Comparison of ENCODE assay signal across 12 cellular contexts in genomic region chr7:43652364-43652763, GRCh38.
DNase-seq lines count a peak whose midpoint lies in the region; ATAC-seq and TF ChIP-seq lines count a peak whose summit lies in the region.
"Had no signal": no experiment of that assay in that cellular context is flagged by ENCODE, and none has a peak within 500 bp of the region (broad histone marks: within the 10 kb centered on the region; RNA-seq: fewer than 3 reads in every experiment).

No MANE protein-coding gene starts in this region.

- no peaks in the 10 kb centered on the region for H3K27me3 ChIP-seq in Peyer's patch
- H3K27me3 ChIP-seq: gastroesophageal sphincter had no signal

- TF ChIP-seq POLR2A in Peyer's patch (IDR thresholded peaks at IDR 0.05): no peak

- peak overlapping the region; percentile 99 for H3K27ac Mint-ChIP-seq in activated CD4-positive, alpha-beta T cell treated with anti-CD3 and anti-CD28 coated beads, Interleukin-2, amount 10 ng/mL, durations not matched to agents 24 days and 14 days
- peak overlapping the region; percentile 78 for H3K27ac Mint-ChIP-seq in endothelial cell (ENCODE audit: unreplicated experiment)
- H3K27ac Mint-ChIP-seq in stimulated activated naive CD8-positive, alpha-beta T cell treated with anti-CD3 and anti-CD28 coated beads, Interleukin-15, amount 100 ng/mL, for 72 hours: peak overlapping the region; percentile 16 to 20

- no peak for DNase-seq in activated CD4-positive, alpha-beta T cell treated with anti-CD3 and anti-CD28 coated beads, Interleukin-2, amount 10 ng/mL, durations not matched to agents 24 days and 14 days
- DNase-seq in activated CD4-positive, alpha-beta T cell treated with anti-CD3 and anti-CD28 coated beads for 48 hours: no peak
- DNase-seq in Peyer's patch: no peak
- DNase-seq in endothelial cell (ENCODE audit: low spot score): no peak
- DNase-seq in stimulated activated naive CD8-positive, alpha-beta T cell treated with anti-CD3 and anti-CD28 coated beads, Interleukin-15, amount 100 ng/mL, for 72 hours: no peak
- DNase-seq in NCI-H1694 (lab: John Stamatoyannopoulos, UW): no peak
- DNase-seq in NOMO-1 (lab: John Stamatoyannopoulos, UW; ENCODE audit: unreplicated experiment in 2 of 2): no peak
- no peak for DNase-seq in AG08395 (ENCODE audit: low spot score)
- DNase-seq: DND-41; NCI-H226; stimulated activated CD4-positive, alpha-beta T cell treated with anti-CD3 and anti-CD28 coated beads, Interleukin-4, amount 100 ng/mL, for 1 hour had no signal

- H3K4me1 Mint-ChIP-seq in activated CD4-positive, alpha-beta T cell treated with anti-CD3 and anti-CD28 coated beads, Interleukin-2, amount 10 ng/mL, durations not matched to agents 24 days and 14 days: peaks cover 66% of the 10 kb centered on the region
- H3K4me1 Mint-ChIP-seq in endothelial cell (ENCODE audit: unreplicated experiment): peaks cover 59% of the 10 kb centered on the region
- peaks cover 84% of the 10 kb centered on the region for H3K4me1 Mint-ChIP-seq in stimulated activated naive CD8-positive, alpha-beta T cell treated with anti-CD3 and anti-CD28 coated beads, Interleukin-15, amount 100 ng/mL, for 72 hours

- no peak overlapping the region for H3K4me3 ChIP-seq in Peyer's patch
- H3K4me3 ChIP-seq: gastroesophageal sphincter had no signal

- H3K27ac ChIP-seq in Peyer's patch: peak overlapping the region; percentile 56 to 93 (median 82)

- peaks cover 3 to 30% (median 19%) of the 10 kb centered on the region in 4 donors for H3K4me1 ChIP-seq in Peyer's patch

- H3K9me3 ChIP-seq in Peyer's patch: no peaks in the 10 kb centered on the region
- H3K9me3 ChIP-seq: gastroesophageal sphincter had no signal

- no peaks in the 10 kb centered on the region for H3K27me3 Mint-ChIP-seq in activated CD4-positive, alpha-beta T cell treated with anti-CD3 and anti-CD28 coated beads, Interleukin-2, amount 10 ng/mL, durations not matched to agents 24 days and 14 days
- H3K27me3 Mint-ChIP-seq in endothelial cell (ENCODE audit: unreplicated experiment): peaks cover 7% of the 10 kb centered on the region
- no peaks in the 10 kb centered on the region for H3K27me3 Mint-ChIP-seq in stimulated activated naive CD8-positive, alpha-beta T cell treated with anti-CD3 and anti-CD28 coated beads, Interleukin-15, amount 100 ng/mL, for 72 hours

- TF ChIP-seq CTCF in Peyer's patch (IDR thresholded peaks at IDR 0.05): no peak
- TF ChIP-seq CTCF in endothelial cell (IDR thresholded peaks at IDR 0.05; ENCODE audit: unreplicated experiment): no peak

- H3K4me3 Mint-ChIP-seq in activated CD4-positive, alpha-beta T cell treated with anti-CD3 and anti-CD28 coated beads, Interleukin-2, amount 10 ng/mL, durations not matched to agents 24 days and 14 days: peak overlapping the region; percentile 46
- no peak overlapping the region for H3K4me3 Mint-ChIP-seq in endothelial cell (ENCODE audit: unreplicated experiment)
- H3K4me3 Mint-ChIP-seq in stimulated activated naive CD8-positive, alpha-beta T cell treated with anti-CD3 and anti-CD28 coated beads, Interleukin-15, amount 100 ng/mL, for 72 hours: peak overlapping the region in 1 of 2 donors; percentile 43

- ATAC-seq in stimulated activated naive CD8-positive, alpha-beta T cell treated with anti-CD3 and anti-CD28 coated beads, Interleukin-15, amount 100 ng/mL, for 72 hours: no peak
- ATAC-seq: gastroesophageal sphincter had no signal

- no peaks in the 10 kb centered on the region for H3K36me3 ChIP-seq in Peyer's patch

- peaks cover 7% of the 10 kb centered on the region for H3K9me3 Mint-ChIP-seq in activated CD4-positive, alpha-beta T cell treated with anti-CD3 and anti-CD28 coated beads, Interleukin-2, amount 10 ng/mL, durations not matched to agents 24 days and 14 days
- H3K9me3 Mint-ChIP-seq in endothelial cell (ENCODE audit: unreplicated experiment): no peaks in the 10 kb centered on the region
- no peaks in the 10 kb centered on the region for H3K9me3 Mint-ChIP-seq in stimulated activated naive CD8-positive, alpha-beta T cell treated with anti-CD3 and anti-CD28 coated beads, Interleukin-15, amount 100 ng/mL, for 72 hours

- intact Hi-C loops in activated CD4-positive, alpha-beta T cell treated with anti-CD3 and anti-CD28 coated beads, Interleukin-2, amount 10 ng/mL, durations not matched to agents 24 days and 14 days (cut with micrococcal nuclease): no loop called here

- peaks cover 38% of the 10 kb centered on the region for H3K36me3 Mint-ChIP-seq in activated CD4-positive, alpha-beta T cell treated with anti-CD3 and anti-CD28 coated beads, Interleukin-2, amount 10 ng/mL, durations not matched to agents 24 days and 14 days (ENCODE audit: low read depth)
- no peaks in the 10 kb centered on the region for H3K36me3 Mint-ChIP-seq in endothelial cell (ENCODE audit: low read depth, unreplicated experiment)

Comparison
In these comparisons a context has a peak if more than half of its experiments do, and no peak if none do; other contexts are left out.
1. H3K27ac Mint-ChIP-seq: peak in every context shown above with its lines; median percentile 99 in activated CD4-positive, alpha-beta T cell treated with anti-CD3 and anti-CD28 coated beads, Interleukin-2, amount 10 ng/mL, durations not matched to agents 24 days and 14 days; 78 in endothelial cell; 18 in stimulated activated naive CD8-positive, alpha-beta T cell treated with anti-CD3 and anti-CD28 coated beads, Interleukin-15, amount 100 ng/mL, for 72 hours.